8 cellular contexts compared by ENCODE assay signal in the genomic region with DNA sequence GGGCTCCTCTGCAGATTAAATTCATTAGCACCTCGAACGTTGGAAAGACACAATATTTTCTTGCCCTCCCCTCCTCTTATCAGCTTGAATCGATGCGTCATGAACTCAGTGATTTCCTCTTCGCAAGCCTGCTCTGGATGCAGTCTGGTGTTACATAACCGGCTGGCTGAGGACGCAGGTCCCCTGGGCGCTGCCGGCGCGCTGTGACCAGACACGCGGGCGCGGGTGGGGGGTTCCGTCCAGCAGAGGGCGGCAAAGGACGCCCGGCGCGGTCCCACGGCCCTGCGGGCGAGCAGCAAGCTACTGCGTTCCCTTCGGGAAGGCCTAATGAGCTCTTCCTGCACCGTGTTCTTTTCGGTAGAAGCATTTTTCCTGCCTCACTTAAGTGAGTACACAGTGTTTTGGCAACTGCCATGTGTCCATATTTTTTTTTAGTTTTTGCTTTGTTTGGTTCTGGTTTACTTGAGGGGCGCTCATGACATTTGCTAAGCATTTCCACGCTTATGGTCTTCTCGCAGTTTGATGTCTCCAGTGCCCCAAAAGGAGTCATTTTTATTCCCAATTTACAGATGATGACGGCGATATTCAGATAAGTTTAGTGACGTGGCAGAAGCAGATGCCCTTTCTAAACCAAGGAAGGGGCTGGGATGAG.
DNase-seq lines count a peak whose midpoint lies in the region; ATAC-seq, FAIRE-seq and TF ChIP-seq lines count a peak whose summit lies in the region.

No MANE protein-coding gene starts in this region.

- no peaks in the 10 kb centered on the region for H4K20me1 ChIP-seq in OCI-LY1 (ENCODE audit: insufficient read depth, low read length)

- no peaks in the 10 kb centered on the region for H3K4me1 ChIP-seq in OCI-LY1 (ENCODE audit: insufficient read depth, low read length, severe bottlenecking)
- peaks cover 16% of the 10 kb centered on the region for H3K4me1 ChIP-seq in mucosa of stomach (ENCODE audit: control insufficient read depth, insufficient read depth, low read length)

- peak; percentile 97 for ATAC-seq in GM21423 (IDR thresholded peaks at IDR 0.05; ENCODE audit: unreplicated experiment)

- H3K36me3 ChIP-seq in OCI-LY1 (ENCODE audit: insufficient read depth, low read length) (no peaks in the 10 kb centered on the region), mucosa of stomach (ENCODE audit: control insufficient read depth, insufficient read depth, low read length) (no peaks in the 10 kb centered on the region)

- H3K27me3 ChIP-seq in OCI-LY1 (ENCODE audit: insufficient read depth, low read length) (no peaks in the 10 kb centered on the region), mucosa of stomach (ENCODE audit: control insufficient read depth, insufficient read depth, low read length) (no peaks in the 10 kb centered on the region)

- H3K9me3 ChIP-seq in OCI-LY1 (ENCODE audit: low read length) (no peaks in the 10 kb centered on the region), mucosa of stomach (ENCODE audit: control insufficient read depth, low read length) (no peaks in the 10 kb centered on the region)

- TF ChIP-seq CTCF in OCI-LY1 (IDR thresholded peaks at IDR 0.05; ENCODE audit: low read length) (peak; percentile 99), epithelial cell of esophagus (IDR thresholded peaks at IDR 0.05; ENCODE audit: insufficient read depth, low read depth, low read length, missing control alignments) (peak; percentile 66)

- H3K4me3 ChIP-seq in OCI-LY1 (ENCODE audit: low read depth, low read length, poor library complexity, severe bottlenecking) (no peak overlapping the region), epithelial cell of esophagus (ENCODE audit: low read length) (no peak overlapping the region), mucosa of stomach (ENCODE audit: low read length) (peak overlapping the region; percentile 1)

- no peak overlapping the region for H2AFZ ChIP-seq in OCI-LY1 (ENCODE audit: low read length)

- peak; percentile 77 for FAIRE-seq in HTR-8/SVneo (lab: Jason Lieb, UNC)

- no peaks in the 10 kb centered on the region for H3K9me2 ChIP-seq in OCI-LY1 (ENCODE audit: low read depth, low read length)

- no peak overlapping the region for H3K9ac ChIP-seq in OCI-LY1 (ENCODE audit: low read length)
- peak overlapping the region; percentile 31 for H3K9ac ChIP-seq in mucosa of stomach (ENCODE audit: low read length)

- no peaks in the 10 kb centered on the region for H3K79me2 ChIP-seq in OCI-LY1 (ENCODE audit: insufficient read depth, low read length)

- in situ Hi-C loops in Caki2 (cut with HindIII; ENCODE audit: low pct_unique_long_range_greater_than_20kb, low sequenced_read_pairs): no loop called here

- no peak overlapping the region for H3K27ac ChIP-seq in OCI-LY1 (ENCODE audit: low read depth, low read length, poor library complexity, severe bottlenecking)

- DNase-seq in Caki2 (ENCODE audit: low read depth) (peak; percentile 80), HTR-8/SVneo (ENCODE audit: insufficient read length, low spot score) (peak; percentile 75), activated T-cell treated with anti-CD3 and anti-CD28 coated beads for 1 hour (ENCODE audit: low read depth) (peak; percentile 75), epithelial cell of esophagus (ENCODE audit: low read depth) (peak; percentile 90)
- peak; percentile 50 to 63 for DNase-seq in stimulated activated CD8-positive, alpha-beta memory T cell treated with anti-CD3 and anti-CD28 coated beads, Interleukin-4, amount 100 ng/mL, for 4 hours (ENCODE audit: low read depth in 2 of 2, low spot score in 1 of 2)

- no peak overlapping the region for H3K4me2 ChIP-seq in OCI-LY1 (ENCODE audit: low read length)

- H3F3A ChIP-seq in OCI-LY1 (ENCODE audit: insufficient read depth, low read length): no peaks in the 10 kb centered on the region
